ENCODE assay signal across 2 cellular contexts in genomic region chr2:17541514-17541950, GRCh38.
A peak's percentile ranks its signal among the peaks of the same experiment; 100 is the strongest.
TF ChIP-seq lines count a peak whose summit lies in the region.

No MANE protein-coding gene starts in this region.

TF ChIP-seq in HEK293, 187 proteins besides CTCF, POLR2A, EP300 and RAD21:
- TF ChIP-seq TCF7L2 (IDR thresholded peaks at IDR 0.05; ENCODE audit: borderline replicate concordance, low read depth, low read length), result no peak
- peak; percentile 51; the same call in 1 of the 2 replicates for TF ChIP-seq ZBTB17 (tag by site-specific recombination; IDR thresholded peaks at IDR 0.05)
- no peak for TF ChIP-seq PRDM2 (tag by site-specific recombination; IDR thresholded peaks at IDR 0.05; ENCODE audit: borderline replicate concordance)

TF ChIP-seq in HepG2, 621 proteins besides CTCF, POLR2A, EP300 and RAD21 (continues in another document):
- TF ChIP-seq RXRB (CRISPR knock-in tag; IDR thresholded peaks at IDR 0.05; ENCODE audit: borderline replicate concordance), result no peak
- 0 out of 2 replicates have a peak, but pooled peaks have one; percentile 13 for TF ChIP-seq FOXP4 (CRISPR knock-in tag; IDR thresholded peaks at IDR 0.05)
- TF ChIP-seq HNF4G (IDR thresholded peaks at IDR 0.05; ENCODE audit: borderline replicate concordance, low read depth, low read length), result no peak
- no peak for TF ChIP-seq HNF4G (CRISPR knock-in tag; IDR thresholded peaks at IDR 0.05; ENCODE audit: borderline replicate concordance, low read depth)
- 0 out of 2 replicates have a peak, but pooled peaks have one; percentile 34 for TF ChIP-seq ZSCAN9 (CRISPR knock-in tag; IDR thresholded peaks at IDR 0.05; ENCODE audit: borderline replicate concordance)
- TF ChIP-seq ZNF800 (CRISPR knock-in tag; IDR thresholded peaks at IDR 0.05), result 0 out of 2 replicates have a peak, but pooled peaks have one; percentile 37
- TF ChIP-seq HOXA3 (CRISPR knock-in tag; IDR thresholded peaks at IDR 0.05), result peak; percentile 20; the same call in 1 of the 2 replicates
- TF ChIP-seq ZNF441 (CRISPR knock-in tag; IDR thresholded peaks at IDR 0.05; ENCODE audit: borderline replicate concordance), result 0 out of 2 replicates have a peak, but pooled peaks have one; percentile 41
- TF ChIP-seq EHMT2 (IDR thresholded peaks at IDR 0.05; ENCODE audit: borderline replicate concordance, low read depth, low read length), result no peak
- no peak for TF ChIP-seq SNAPC2 (CRISPR knock-in tag; IDR thresholded peaks at IDR 0.05)
- TF ChIP-seq ISL2 (CRISPR knock-in tag; IDR thresholded peaks at IDR 0.05), result 0 out of 2 replicates have a peak, but pooled peaks have one; percentile 34
- TF ChIP-seq CBX5 (CRISPR knock-in tag; IDR thresholded peaks at IDR 0.05; ENCODE audit: borderline replicate concordance), result no peak
- TF ChIP-seq ZNF281 (CRISPR knock-in tag; IDR thresholded peaks at IDR 0.05; ENCODE audit: borderline replicate concordance), result 0 out of 2 replicates have a peak, but pooled peaks have one; percentile 0
- TF ChIP-seq ZNF124 (CRISPR knock-in tag; IDR thresholded peaks at IDR 0.05), result no peak
- TF ChIP-seq ZSCAN29 (CRISPR knock-in tag; conservative IDR thresholded peaks at IDR 0.05), result 0 out of 2 replicates have a peak, but pooled peaks have one; percentile 60
- TF ChIP-seq THYN1 (CRISPR knock-in tag; IDR thresholded peaks at IDR 0.05; ENCODE audit: borderline replicate concordance, low read depth), result no peak
- no peak for TF ChIP-seq GMEB1 (CRISPR knock-in tag; IDR thresholded peaks at IDR 0.05; ENCODE audit: borderline replicate concordance)
- 0 out of 2 replicates have a peak, but pooled peaks have one; percentile 38 for TF ChIP-seq HOXA5 (CRISPR knock-in tag; IDR thresholded peaks at IDR 0.05)
- 0 out of 2 replicates have a peak, but pooled peaks have one; percentile 26 for TF ChIP-seq HDAC2 (CRISPR knock-in tag; IDR thresholded peaks at IDR 0.05)
- no peak for TF ChIP-seq HNRNPL (IDR thresholded peaks at IDR 0.05; ENCODE audit: low read depth, low read length)
- TF ChIP-seq ZSCAN31 (CRISPR knock-in tag; IDR thresholded peaks at IDR 0.05; ENCODE audit: low read depth), result 0 out of 2 replicates have a peak, but pooled peaks have one; percentile 24
- TF ChIP-seq BCL6 (CRISPR knock-in tag; IDR thresholded peaks at IDR 0.05), result 0 out of 2 replicates have a peak, but pooled peaks have one; percentile 15
- no peak for TF ChIP-seq POLR2AphosphoS2 (IDR thresholded peaks at IDR 0.05; ENCODE audit: low read depth, low read length)
- TF ChIP-seq ZBTB43 (CRISPR knock-in tag; conservative IDR thresholded peaks at IDR 0.05), result 0 out of 2 replicates have a peak, but pooled peaks have one; percentile 20
- TF ChIP-seq ZSCAN30 (CRISPR knock-in tag; IDR thresholded peaks at IDR 0.05), result 0 out of 2 replicates have a peak, but pooled peaks have one; percentile 54
- peak; percentile 35; the same call in 1 of the 2 replicates for TF ChIP-seq SAP130 (CRISPR knock-in tag; IDR thresholded peaks at IDR 0.05; ENCODE audit: low read depth)
- TF ChIP-seq TSC22D2 (CRISPR knock-in tag; IDR thresholded peaks at IDR 0.05; ENCODE audit: borderline replicate concordance), result peak; percentile 69; the same call in 1 of the 2 replicates
- peak; percentile 27 to 45; a peak in 1 of 4 replicates for TF ChIP-seq HMGXB4 (CRISPR knock-in tag; IDR thresholded peaks at IDR 0.05; ENCODE audit: borderline replicate concordance in 1 of 2, low read depth in 1 of 2)
- peak; percentile 24; the same call in 1 of the 2 replicates for TF ChIP-seq RBFOX2 (IDR thresholded peaks at IDR 0.05; ENCODE audit: low read depth, low read length)
- 0 out of 2 replicates have a peak, but pooled peaks have one; percentile 47 for TF ChIP-seq ZNF678 (CRISPR knock-in tag; IDR thresholded peaks at IDR 0.05)
- TF ChIP-seq GFI1 (CRISPR knock-in tag; IDR thresholded peaks at IDR 0.05; ENCODE audit: borderline replicate concordance), result 0 out of 2 replicates have a peak, but pooled peaks have one; percentile 21
- TF ChIP-seq ZNF34 (CRISPR knock-in tag; IDR thresholded peaks at IDR 0.05; ENCODE audit: borderline replicate concordance), result no peak
- 0 out of 2 replicates have a peak, but pooled peaks have one; percentile 9 for TF ChIP-seq NCOA2 (CRISPR knock-in tag; IDR thresholded peaks at IDR 0.05)
- TF ChIP-seq ZNF296 (CRISPR knock-in tag; conservative IDR thresholded peaks at IDR 0.05), result no peak
- no peak for TF ChIP-seq ZKSCAN5 (CRISPR knock-in tag; IDR thresholded peaks at IDR 0.05)
- TF ChIP-seq NAIF1 (CRISPR knock-in tag; IDR thresholded peaks at IDR 0.05; ENCODE audit: borderline replicate concordance), result 0 out of 2 replicates have a peak, but pooled peaks have one; percentile 51
- TF ChIP-seq MLLT10 (CRISPR knock-in tag; IDR thresholded peaks at IDR 0.05), result no peak
- no peak for TF ChIP-seq ONECUT2 (CRISPR knock-in tag; IDR thresholded peaks at IDR 0.05)
- TF ChIP-seq PLSCR1 (CRISPR knock-in tag; IDR thresholded peaks at IDR 0.05; ENCODE audit: borderline replicate concordance), result no peak
- TF ChIP-seq HIVEP1 (CRISPR knock-in tag; IDR thresholded peaks at IDR 0.05), result no peak
- peak; percentile 76 for TF ChIP-seq ZNF263 (CRISPR knock-in tag; IDR thresholded peaks at IDR 0.05)
- 0 out of 2 replicates have a peak, but pooled peaks have one; percentile 38 for TF ChIP-seq ZGPAT (CRISPR knock-in tag; IDR thresholded peaks at IDR 0.05)
- no peak for TF ChIP-seq ZNF337 (CRISPR knock-in tag; IDR thresholded peaks at IDR 0.05; ENCODE audit: borderline replicate concordance, low read depth)
- 0 out of 2 replicates have a peak, but pooled peaks have one; percentile 65 for TF ChIP-seq ARID2 (CRISPR knock-in tag; IDR thresholded peaks at IDR 0.05; ENCODE audit: borderline replicate concordance)
- no peak for TF ChIP-seq ZNF570 (CRISPR knock-in tag; IDR thresholded peaks at IDR 0.05; ENCODE audit: borderline replicate concordance)
- no peak for TF ChIP-seq SAFB2 (CRISPR knock-in tag; IDR thresholded peaks at IDR 0.05; ENCODE audit: borderline replicate concordance, low read depth)
- no peak for TF ChIP-seq TP53 (CRISPR knock-in tag; conservative IDR thresholded peaks at IDR 0.05)
- peak; percentile 6; the same call in 1 of the 2 replicates for TF ChIP-seq SALL1 (CRISPR knock-in tag; IDR thresholded peaks at IDR 0.05)
- 0 out of 2 replicates have a peak, but pooled peaks have one; percentile 21 for TF ChIP-seq MIER3 (CRISPR knock-in tag; IDR thresholded peaks at IDR 0.05; ENCODE audit: borderline replicate concordance)
- peak; percentile 78; the same call in 1 of the 2 replicates for TF ChIP-seq KAT7 (CRISPR knock-in tag; IDR thresholded peaks at IDR 0.05; ENCODE audit: borderline replicate concordance)
- TF ChIP-seq TEAD3 (CRISPR knock-in tag; optimal IDR thresholded peaks at IDR 0.05; ENCODE audit: borderline replicate concordance), result peak; percentile 34
